Comparison of ENCODE assay signal across 8 cellular contexts in genomic region chr16:14405611-14406537, GRCh38.
DNase-seq lines count a peak whose midpoint lies in the region; ATAC-seq and TF ChIP-seq lines count a peak whose summit lies in the region.

No MANE protein-coding gene starts in this region.

- no peak overlapping the region for H3K4me2 ChIP-seq in SK-N-SH

- H3K27ac ChIP-seq in SK-N-SH (ENCODE audit: low read depth in 2 of 2, low read length in 1 of 2), result no peak overlapping the region

- no peak overlapping the region for H3K9ac ChIP-seq in SK-N-SH

- no peaks in the 10 kb centered on the region for H3K27me3 ChIP-seq in SK-N-SH (ENCODE audit: insufficient read depth)

- TF ChIP-seq CTCF in SK-N-SH (IDR thresholded peaks at IDR 0.05) (no peak), HFFc6 (IDR thresholded peaks at IDR 0.05) (no peak)

- H3K4me1 ChIP-seq in SK-N-SH (ENCODE audit: control insufficient read depth in 1 of 2, insufficient read depth in 2 of 2, low read depth in 1 of 2, low read length in 1 of 2), result peaks cover 0 to 4% of the 10 kb centered on the region in 2 experiments; a peak in 2 of 4 replicates

- no peaks in the 10 kb centered on the region for H3K9me2 ChIP-seq in SK-N-SH

- DNase-seq in 8988T (peak; percentile 21), SK-N-SH (peak; percentile 75), islet precursor cell (peak; percentile 65), G401 (ENCODE audit: low spot score) (no peak), head of caudate nucleus (no peak), HFFc6 (no peak)

- H3F3A ChIP-seq in SK-N-SH (replicated peaks; ENCODE audit: insufficient read depth), result peaks cover 5% of the 10 kb centered on the region

- no peaks in the 10 kb centered on the region for H3K9me3 ChIP-seq in SK-N-SH

- 92% methylated on average over 21 of the region's 43 CpGs for WGBS in SK-N-SH (ENCODE audit: low lambda C conversion rate)

- H3K36me3 Mint-ChIP-seq in HFFc6 (ENCODE audit: low read depth), result no peaks in the 10 kb centered on the region

- no peaks in the 10 kb centered on the region for H3K79me2 ChIP-seq in SK-N-SH (ENCODE audit: insufficient read depth)

- no peak for TF ChIP-seq RAD21 in SK-N-SH (IDR thresholded peaks at IDR 0.05; ENCODE audit: low read length)

- POLR2A ChIA-PET in SK-N-SH (lab: Yijun Ruan, JAX), result no interaction called here

- H3K27ac Mint-ChIP-seq in HFFc6, result no peak overlapping the region

- no peak overlapping the region for H2AFZ ChIP-seq in SK-N-SH (ENCODE audit: low read depth)

- no peaks in the 10 kb centered on the region for H3K27me3 Mint-ChIP-seq in HFFc6 (ENCODE audit: insufficient read depth)

- peaks cover 34% of the 10 kb centered on the region for H3K4me1 Mint-ChIP-seq in HFFc6 (ENCODE audit: low read depth)

- intact Hi-C loops in head of caudate nucleus (cut with DNase I), result no loop called here

- in situ Hi-C loops in G401 (cut with HindIII; ENCODE audit: low sequenced_read_pairs), result no loop called here

- TF ChIP-seq EP300 in SK-N-SH (IDR thresholded peaks at IDR 0.05; ENCODE audit: borderline replicate concordance in 1 of 2, low read depth in 1 of 2, low read length in 1 of 2), result no peak

- H3K9me3 Mint-ChIP-seq in HFFc6, result no peaks in the 10 kb centered on the region

- no peak overlapping the region for H3K4me3 ChIP-seq in SK-N-SH (ENCODE audit: low read depth in 2 of 2, low read length in 1 of 2)

- H4K20me1 ChIP-seq in SK-N-SH (ENCODE audit: insufficient read depth), result no peaks in the 10 kb centered on the region

- H3K36me3 ChIP-seq in SK-N-SH (replicated peaks in 1 of 2; ENCODE audit: control insufficient read depth in 1 of 2, insufficient read depth in 2 of 2, low read length in 1 of 2), result no peaks in the 10 kb centered on the region

- ATAC-seq in GM18873 (IDR thresholded peaks at IDR 0.05; ENCODE audit: low FRiP score, unreplicated experiment) (peak; percentile 92), HG02970 (IDR thresholded peaks at IDR 0.05; ENCODE audit: low FRiP score, unreplicated experiment) (peak; percentile 69)

- CTCF ChIA-PET in SK-N-SH (lab: Yijun Ruan, JAX), result no interaction called here

- no peak overlapping the region for H3K4me3 Mint-ChIP-seq in HFFc6

TF ChIP-seq in SK-N-SH, 30 proteins besides CTCF, POLR2A, EP300 and RAD21:
- TF ChIP-seq TCF12 (IDR thresholded peaks at IDR 0.05), result no peak
- TF ChIP-seq FOXJ3 (CRISPR knock-in tag; IDR thresholded peaks at IDR 0.05), result no peak
- no peak for TF ChIP-seq NRF1 (IDR thresholded peaks at IDR 0.05; ENCODE audit: low read depth, low read length)
- TF ChIP-seq MXI1 (IDR thresholded peaks at IDR 0.05; ENCODE audit: low read depth, low read length), result no peak
- no peak for TF ChIP-seq USF2 (IDR thresholded peaks at IDR 0.05; ENCODE audit: borderline replicate concordance, low read depth, low read length)

Comparison
In these comparisons a context has a peak if more than half of its experiments do, and no peak if none do; other contexts are left out.
1. DNase-seq: peak in 8988T (single experiment), SK-N-SH (single experiment) and islet precursor cell (single experiment); none in G401 (single experiment), head of caudate nucleus (0 of 42) and HFFc6 (single experiment).